8 cellular contexts compared by ENCODE assay signal in the genomic region with DNA sequence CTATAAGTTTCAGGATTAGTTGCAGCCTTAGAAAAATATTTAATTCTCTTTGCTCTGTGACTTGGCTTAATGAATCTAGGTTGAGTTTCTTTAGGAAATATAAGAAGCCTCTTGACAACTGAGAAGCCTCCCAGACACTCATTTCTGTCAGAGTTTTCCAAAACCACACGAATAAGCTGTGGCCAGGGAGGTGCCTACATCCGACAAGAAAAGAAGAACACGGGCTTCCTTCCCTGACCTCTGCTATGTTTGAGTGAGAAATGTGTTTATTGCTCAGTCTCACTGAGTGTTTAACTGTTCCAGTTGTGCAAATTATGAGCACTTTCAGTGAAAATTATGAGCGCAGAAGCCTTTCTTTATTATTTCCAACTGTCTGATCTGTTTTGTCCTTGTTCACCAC.
DNase-seq lines count a peak whose midpoint lies in the region; ATAC-seq, FAIRE-seq and TF ChIP-seq lines count a peak whose summit lies in the region.
"Had no signal": no experiment of that assay in that cellular context is flagged by ENCODE, and none has a peak within 500 bp of the region (broad histone marks: within the 10 kb centered on the region; RNA-seq: fewer than 3 reads in every experiment).

No MANE protein-coding gene starts in this region.

- peak overlapping the region; percentile 79; the same call in 1 of the 2 replicates for H3K4me2 ChIP-seq in KMS-11
- peak overlapping the region; percentile 42; the same call in 1 of the 2 replicates for H3K4me2 ChIP-seq in GM12878 (ENCODE audit: control insufficient read depth, insufficient read depth)

- no peaks in the 10 kb centered on the region for H3K36me3 ChIP-seq in KMS-11 (ENCODE audit: insufficient read depth)
- no peaks in the 10 kb centered on the region for H3K36me3 ChIP-seq in GM12878 (ENCODE audit: control insufficient read depth in 2 of 2, insufficient read depth in 2 of 2, low read length in 1 of 2)

- DNase-seq in Calu3 (no peak), GM12878 (ENCODE audit: low read depth, low spot score) (no peak), nephron progenitor cell (no peak)
- DNase-seq: left colon had no signal

- H3K36me3 Mint-ChIP-seq in Calu3 (ENCODE audit: insufficient read depth, unreplicated experiment) (peaks cover 16% of the 10 kb centered on the region), nephron progenitor cell (ENCODE audit: low read depth) (no peaks in the 10 kb centered on the region)

- intact Hi-C loops in Calu3 (cut with micrococcal nuclease; ENCODE audit: unreplicated experiment) (loop anchor here (5.0 kb wide), 3 partner anchors 166 to 296 kb away; no protein-coding TSS in a partner anchor), GM12878 (cut with micrococcal nuclease; ENCODE audit: unreplicated experiment) (loop anchor here (5.0 to 10.0 kb wide), 4 partner anchors 231 to 491 kb away; no protein-coding TSS in a partner anchor)

- RAD21 ChIA-PET in GM12878 (lab: Charles Lee; ENCODE audit: unreplicated experiment), result interaction anchor here (0.6 to 2.0 kb wide), 8 partner anchors 29 to 556 kb away, joined by 3 to 8 read pairs (median 4); no protein-coding TSS in a partner anchor

- peak overlapping the region; percentile 96 for H3K4me3 Mint-ChIP-seq in Calu3 (ENCODE audit: low read depth, unreplicated experiment)
- peak overlapping the region; percentile 81 for H3K4me3 Mint-ChIP-seq in nephron progenitor cell

- H3K27me3 Mint-ChIP-seq in Calu3 (ENCODE audit: unreplicated experiment) (no peaks in the 10 kb centered on the region), nephron progenitor cell (ENCODE audit: low read depth, poor library complexity) (peaks cover 15% of the 10 kb centered on the region)

- SMC1A ChIA-PET in GM12878 (lab: Charles Lee; ENCODE audit: uncharacterized antibody, unreplicated experiment), result interaction anchor here (0.7 to 3.1 kb wide), 9 partner anchors 13 to 491 kb away, joined by 3 to 25 read pairs (median 4); partner anchors contain the start of gene CREB5

- ATAC-seq in GM12878, result no peak
- no peak for ATAC-seq in esophagus mucosa
- no peak for ATAC-seq in GM21528 (IDR thresholded peaks at IDR 0.05; ENCODE audit: low FRiP score, unreplicated experiment)
- no peak for ATAC-seq in HG03565 (IDR thresholded peaks at IDR 0.05; ENCODE audit: unreplicated experiment)

- in situ Hi-C loops in GM12878 (cut with MboI), result no loop called here

- no peak for TF ChIP-seq CTCF in Calu3 (IDR thresholded peaks at IDR 0.05; ENCODE audit: unreplicated experiment)
- TF ChIP-seq CTCF in KMS-11 (conservative IDR thresholded peaks at IDR 0.05; ENCODE audit: low read depth, low read length), result no peak
- TF ChIP-seq CTCF in GM12878 (IDR thresholded peaks at IDR 0.05 in 2 of 3, conservative IDR thresholded peaks at IDR 0.05 in 1 of 3; ENCODE audit: control insufficient read depth in 2 of 3, extremely low read depth in 1 of 3, insufficient read depth in 1 of 3, low read depth in 3 of 3, low read length in 3 of 3), result no peak
- no peak for TF ChIP-seq CTCF in nephron progenitor cell (IDR thresholded peaks at IDR 0.05)

- no peak for TF ChIP-seq POLR2A in GM12878 (IDR thresholded peaks at IDR 0.05; ENCODE audit: low read depth, low read length)

- H3K27ac ChIP-seq in KMS-11 (no peak overlapping the region), GM12878 (ENCODE audit: control insufficient read depth, insufficient read depth) (no peak overlapping the region)

- H3K4me1 ChIP-seq in KMS-11 (ENCODE audit: low read depth, poor library complexity, severe bottlenecking) (peaks cover 9% of the 10 kb centered on the region), GM12878 (ENCODE audit: control insufficient read depth, insufficient read depth, low read length) (0 out of 2 replicates have a peak, but pooled peaks cover 3% of the 10 kb centered on the region)

- CTCF ChIA-PET in Calu3 (lab: Charles Lee) (no interaction called here), GM12878 (lab: Yijun Ruan, JAX) (interaction anchor here (0.6 to 4.1 kb wide), 25 partner anchors 9 to 555 kb away, joined by 3 to 33 read pairs (median 4); partner anchors contain the start of gene CREB5)

- peaks cover 7% of the 10 kb centered on the region for H3K9me3 Mint-ChIP-seq in Calu3 (ENCODE audit: low read depth, unreplicated experiment)
- no peaks in the 10 kb centered on the region for H3K9me3 Mint-ChIP-seq in nephron progenitor cell

- 10% methylated on average over 4 of the region's 4 CpGs for WGBS in GM12878 (ENCODE audit: insufficient coverage, insufficient replicate concordance, low lambda C conversion rate, missing lambda C conversion rate)

- H3K79me2 ChIP-seq in KMS-11 (ENCODE audit: insufficient read depth, low read depth) (no peaks in the 10 kb centered on the region), GM12878 (ENCODE audit: control insufficient read depth, insufficient read depth, low read length) (no peaks in the 10 kb centered on the region)

- H3K9me3 ChIP-seq in GM12878 (replicated peaks; ENCODE audit: control insufficient read depth, insufficient read depth, low read length), result no peaks in the 10 kb centered on the region

- H3K4me1 Mint-ChIP-seq in Calu3 (ENCODE audit: low read depth, unreplicated experiment) (peaks cover 36% of the 10 kb centered on the region), nephron progenitor cell (peaks cover 45% of the 10 kb centered on the region)

- POLR2A ChIA-PET in GM12878 (lab: Charles Lee), result interaction anchor here (0.7 kb wide), 2 partner anchors 221 to 404 kb away, joined by 5 to 6 read pairs; no protein-coding TSS in a partner anchor

- TF ChIP-seq EP300 in GM12878 (IDR thresholded peaks at IDR 0.05; ENCODE audit: borderline replicate concordance in 1 of 2, control insufficient read depth in 1 of 2, low read depth in 2 of 2, low read length in 2 of 2), result no peak

- H3K4me3 ChIP-seq in KMS-11 (IDR thresholded peaks at IDR 0.05; ENCODE audit: insufficient read depth, low read depth, low read length), result no peak overlapping the region
- no peak overlapping the region for H3K4me3 ChIP-seq in GM12878

- FAIRE-seq in GM12878 (lab: Jason Lieb, UNC), result no peak

- H4K20me1 ChIP-seq in KMS-11 (ENCODE audit: insufficient read depth) (no peaks in the 10 kb centered on the region), GM12878 (ENCODE audit: control insufficient read depth, insufficient read depth) (no peaks in the 10 kb centered on the region)

- H3K27me3 ChIP-seq in KMS-11 (ENCODE audit: insufficient read depth, low read depth) (peaks cover 7% of the 10 kb centered on the region; the same call in 1 of the 2 replicates), GM12878 (replicated peaks in 1 of 2; ENCODE audit: control insufficient read depth in 2 of 2, insufficient read depth in 2 of 2, low read length in 1 of 2) (peaks cover 1 to 10% of the 10 kb centered on the region in 2 experiments; a peak in 3 of 4 replicates)

- H2AFZ ChIP-seq in KMS-11 (ENCODE audit: low read depth), result peak overlapping the region; percentile 99
- no peak overlapping the region for H2AFZ ChIP-seq in GM12878 (ENCODE audit: control insufficient read depth, low read depth, low read length)

- H3K27ac Mint-ChIP-seq in Calu3 (ENCODE audit: unreplicated experiment), result peak overlapping the region; percentile 60
- H3K27ac Mint-ChIP-seq in nephron progenitor cell, result no peak overlapping the region

- no TSS peak for BruUV-seq in Calu3 (replicated peaks; lab: Mats Ljungman, UMichigan)
- BruUV-seq in GM12878 (replicated peaks; lab: Mats Ljungman, UMichigan), result no TSS peak

- H3K9ac ChIP-seq in KMS-11, result no peak overlapping the region
- H3K9ac ChIP-seq in GM12878 (ENCODE audit: control insufficient read depth, insufficient read depth, low read length), result no peak overlapping the region

- no peak for TF ChIP-seq RAD21 in GM12878 (IDR thresholded peaks at IDR 0.05; ENCODE audit: insufficient read depth, low read depth, low read length)

TF ChIP-seq in GM12878, 131 proteins besides CTCF, POLR2A, EP300 and RAD21:
- TF ChIP-seq BMI1 (IDR thresholded peaks at IDR 0.05; ENCODE audit: borderline replicate concordance) (peak; percentile 11; the same call in 1 of the 2 replicates), PAX5 (IDR thresholded peaks at IDR 0.05; ENCODE audit: borderline replicate concordance, low read depth, low read length) (no peak), CBX5 (IDR thresholded peaks at IDR 0.05; ENCODE audit: low read depth) (0 out of 2 replicates have a peak, but pooled peaks have one; percentile 3)
TF ChIP-seq in GM12878: peak in this region for 2.
